In genomic region chr21:38669186-38669585, GRCh38 we compare ENCODE assay signal across 10 cellular contexts.
DNase-seq lines count a peak whose midpoint lies in the region; ATAC-seq and TF ChIP-seq lines count a peak whose summit lies in the region.
"Had no signal": no experiment of that assay in that cellular context is flagged by ENCODE, and none has a peak within 500 bp of the region (broad histone marks: within the 10 kb centered on the region; RNA-seq: fewer than 3 reads in every experiment).

No MANE protein-coding gene starts in this region.

- H3K4me3 Mint-ChIP-seq in naive thymus-derived CD8-positive, alpha-beta T cell, result no peak overlapping the region
- H3K4me3 Mint-ChIP-seq: activated naive CD8-positive, alpha-beta T cell treated with anti-CD3 and anti-CD28 coated beads, Interleukin-2, amount 10 ng/mL, durations not matched to agents 7 days and 5 days had no signal

- no peaks in the 10 kb centered on the region for H3K9me2 ChIP-seq in PC-3 (replicated peaks; ENCODE audit: low read length)

- ATAC-seq in PC-3 (peak; percentile 84), foreskin keratinocyte (peak; percentile 27), HG03108 (IDR thresholded peaks at IDR 0.05; ENCODE audit: unreplicated experiment) (no peak)
- no peak for ATAC-seq in naive thymus-derived CD8-positive, alpha-beta T cell

- H3F3A ChIP-seq in PC-3 (ENCODE audit: low read length, unreplicated experiment), result no peaks in the 10 kb centered on the region

- peaks cover 15 to 24% (median 18%) of the 10 kb centered on the region in 5 donors for H3K27me3 Mint-ChIP-seq in naive thymus-derived CD8-positive, alpha-beta T cell

- H3K36me3 ChIP-seq in PC-3 (ENCODE audit: low read depth, low read length), result no peaks in the 10 kb centered on the region

- H3K27ac ChIP-seq in PC-3 (ENCODE audit: low read length) (no peak overlapping the region), foreskin keratinocyte (no peak overlapping the region)

- H3K4me1 ChIP-seq in PC-3 (ENCODE audit: insufficient read depth, low read length) (no peaks in the 10 kb centered on the region), foreskin keratinocyte (no peaks in the 10 kb centered on the region)

- H3K9me3 ChIP-seq in PC-3 (ENCODE audit: low read length), result no peaks in the 10 kb centered on the region

- H3K27ac Mint-ChIP-seq in naive thymus-derived CD8-positive, alpha-beta T cell, result no peak overlapping the region
- H3K27ac Mint-ChIP-seq: activated naive CD8-positive, alpha-beta T cell treated with anti-CD3 and anti-CD28 coated beads, Interleukin-2, amount 10 ng/mL, durations not matched to agents 7 days and 5 days had no signal

- BruUV-seq in PC-3 (replicated peaks; lab: Mats Ljungman, UMichigan), result no TSS peak

- H4K20me1 ChIP-seq in PC-3 (ENCODE audit: low read length), result no peaks in the 10 kb centered on the region

- CTCF ChIA-PET in PC-3 (lab: Charles Lee), result interaction anchor here (0.6 to 2.0 kb wide), 6 partner anchors 43 to 485 kb away, joined by 3 to 7 read pairs (median 4); no protein-coding TSS in a partner anchor

- no peaks in the 10 kb centered on the region for H3K79me2 ChIP-seq in PC-3 (ENCODE audit: low read length)

- H3K27me3 ChIP-seq in PC-3 (ENCODE audit: low read length) (peaks cover 57% of the 10 kb centered on the region), foreskin keratinocyte (peaks cover 47% of the 10 kb centered on the region)

- H2AFZ ChIP-seq in PC-3 (ENCODE audit: low read length), result no peak overlapping the region

- H3K4me3 ChIP-seq in AG10803 (ENCODE audit: low read length) (no peak overlapping the region), PC-3 (ENCODE audit: low read length) (no peak overlapping the region)

- peak; percentile 42 for DNase-seq in AG10803 (ENCODE audit: low read depth)
- peak; percentile 29 for DNase-seq in HCEC 1CT
- DNase-seq in PC-3, result peak; percentile 56
- DNase-seq in foreskin keratinocyte, result peak in 1 of 2 donors; percentile 18
- DNase-seq in naive thymus-derived CD8-positive, alpha-beta T cell, result no peak
- DNase-seq in ureter (ENCODE audit: low spot score), result no peak
- no peak for DNase-seq in stimulated activated CD4-positive, alpha-beta T cell treated with anti-CD3 and anti-CD28 coated beads, Interleukin-4, amount 100 ng/mL, for 4 hours
- DNase-seq: activated naive CD8-positive, alpha-beta T cell treated with anti-CD3 and anti-CD28 coated beads, Interleukin-2, amount 10 ng/mL, durations not matched to agents 7 days and 5 days; stimulated activated CD4-positive, alpha-beta T cell treated with anti-CD3 and anti-CD28 coated beads, Interleukin-2, amount 100 ng/mL, for 24 hours had no signal

- no peaks in the 10 kb centered on the region for H3K36me3 Mint-ChIP-seq in naive thymus-derived CD8-positive, alpha-beta T cell
- H3K36me3 Mint-ChIP-seq: activated naive CD8-positive, alpha-beta T cell treated with anti-CD3 and anti-CD28 coated beads, Interleukin-2, amount 10 ng/mL, durations not matched to agents 7 days and 5 days had no signal

- H3K4me2 ChIP-seq in PC-3 (ENCODE audit: low read length), result no peak overlapping the region

- POLR2A ChIA-PET in PC-3 (lab: Charles Lee; ENCODE audit: unreplicated experiment), result no interaction called here
- POLR2A ChIA-PET in naive thymus-derived CD8-positive, alpha-beta T cell (lab: Charles Lee), result no interaction called here

- H3K4me1 Mint-ChIP-seq in naive thymus-derived CD8-positive, alpha-beta T cell, result peaks cover 0 to 3% (median 0%) of the 10 kb centered on the region in 4 donors
- H3K4me1 Mint-ChIP-seq: activated naive CD8-positive, alpha-beta T cell treated with anti-CD3 and anti-CD28 coated beads, Interleukin-2, amount 10 ng/mL, durations not matched to agents 7 days and 5 days had no signal

- no peaks in the 10 kb centered on the region for H3K9me3 Mint-ChIP-seq in naive thymus-derived CD8-positive, alpha-beta T cell
- H3K9me3 Mint-ChIP-seq: activated naive CD8-positive, alpha-beta T cell treated with anti-CD3 and anti-CD28 coated beads, Interleukin-2, amount 10 ng/mL, durations not matched to agents 7 days and 5 days had no signal

- H3K9ac ChIP-seq in PC-3 (ENCODE audit: low read length), result no peak overlapping the region

- intact Hi-C loops in PC-3 (cut with micrococcal nuclease), result loop anchor here (1.0 to 2.0 kb wide), 3 partner anchors 43 to 469 kb away; no protein-coding TSS in a partner anchor

- TF ChIP-seq CTCF in AG10803 (conservative IDR thresholded peaks at IDR 0.05; ENCODE audit: low read length), result peak; percentile 60
- peak; percentile 75 for TF ChIP-seq CTCF in PC-3 (conservative IDR thresholded peaks at IDR 0.05; ENCODE audit: low read depth, low read length)
- TF ChIP-seq CTCF in foreskin keratinocyte (conservative IDR thresholded peaks at IDR 0.05), result peak; percentile 69

Comparison
In these comparisons a context has a peak if more than half of its experiments do, and no peak if none do; other contexts are left out.
1. DNase-seq: peak in AG10803 (single experiment), HCEC 1CT (single experiment) and PC-3 (single experiment); none in naive thymus-derived CD8-positive, alpha-beta T cell (0 of 10), ureter (single experiment) and stimulated activated CD4-positive, alpha-beta T cell treated with anti-CD3 and anti-CD28 coated beads, Interleukin-4, amount 100 ng/mL, for 4 hours (0 of 2).
2. ATAC-seq: peak in PC-3 (single experiment) and foreskin keratinocyte (single experiment); none in naive thymus-derived CD8-positive, alpha-beta T cell (0 of 2) and HG03108 (single experiment).
3. Peak in every context shown above with its lines, with median percentiles within 50 percentile points of each other: CTCF ChIP-seq.